ENCODE assay signal across 7 cellular contexts in genomic region chr2:85579266-85579935, GRCh38. TPM values are rescaled to one million over a fixed set of nuclear protein-coding genes. Genes with fewer than 3 reads are reported as not detected.
A peak's percentile ranks its signal among the peaks of the same experiment; 100 is the strongest.
DNase-seq lines count a peak whose midpoint lies in the region; ATAC-seq and TF ChIP-seq lines count a peak whose summit lies in the region.

No MANE protein-coding gene starts in this region.

- H3K4me3 ChIP-seq in left lung: peak overlapping the region in 1 of 2 donors; percentile 59
- no peak overlapping the region for H3K4me3 ChIP-seq in testis

- peaks cover 0 to 25% of the 10 kb centered on the region in 2 donors for H3K36me3 ChIP-seq in left lung
- H3K36me3 ChIP-seq in testis (ENCODE audit: low read depth, missing control alignments): no peaks in the 10 kb centered on the region

- DNase-seq in MV-4-11 (lab: John Stamatoyannopoulos, UW) (peak; percentile 88), left lung (no peak), testis (no peak), NCI-H82 (lab: John Stamatoyannopoulos, UW) (no peak), SK-N-DZ (ENCODE audit: low spot score) (no peak)
- no peak for DNase-seq in activated naive CD8-positive, alpha-beta T cell treated with anti-CD3 and anti-CD28 coated beads, Interleukin-2, amount 50 U/mL, for 24 hours

- WGBS in testis, 2 donors: 29 to 46% methylated on average over 6 of the region's 6 CpGs

- peak overlapping the region; percentile 90 to 91 for H3K27ac ChIP-seq in left lung
- H3K27ac ChIP-seq in testis: peak overlapping the region; percentile 1 to 59

- TF ChIP-seq POLR2A in testis (IDR thresholded peaks at IDR 0.05): no peak

- peaks cover 36% of the 10 kb centered on the region for H3K4me1 Mint-ChIP-seq in activated naive CD8-positive, alpha-beta T cell treated with anti-CD3 and anti-CD28 coated beads, Interleukin-2, amount 50 U/mL, for 24 hours

- H3K4me1 ChIP-seq in left lung (peaks cover 22 to 81% of the 10 kb centered on the region in 2 donors), testis (peaks cover 32% of the 10 kb centered on the region)

- H3K9me3 Mint-ChIP-seq in activated naive CD8-positive, alpha-beta T cell treated with anti-CD3 and anti-CD28 coated beads, Interleukin-2, amount 50 U/mL, for 24 hours: no peaks in the 10 kb centered on the region

- H3K27me3 Mint-ChIP-seq in activated naive CD8-positive, alpha-beta T cell treated with anti-CD3 and anti-CD28 coated beads, Interleukin-2, amount 50 U/mL, for 24 hours: no peaks in the 10 kb centered on the region

- no peak for ATAC-seq in activated naive CD8-positive, alpha-beta T cell treated with anti-CD3 and anti-CD28 coated beads, Interleukin-2, amount 50 U/mL, for 24 hours
- ATAC-seq in left lung (peak; percentile 7), HG03432 (IDR thresholded peaks at IDR 0.05; ENCODE audit: unreplicated experiment) (no peak)

- H3K27ac Mint-ChIP-seq in activated naive CD8-positive, alpha-beta T cell treated with anti-CD3 and anti-CD28 coated beads, Interleukin-2, amount 50 U/mL, for 24 hours: peak overlapping the region; percentile 85

- H3K27me3 ChIP-seq in left lung: no peaks in the 10 kb centered on the region
- no peaks in the 10 kb centered on the region for H3K27me3 ChIP-seq in testis

- peaks cover 9% of the 10 kb centered on the region for H3K36me3 Mint-ChIP-seq in activated naive CD8-positive, alpha-beta T cell treated with anti-CD3 and anti-CD28 coated beads, Interleukin-2, amount 50 U/mL, for 24 hours (ENCODE audit: low read depth)

- H3K4me3 Mint-ChIP-seq in activated naive CD8-positive, alpha-beta T cell treated with anti-CD3 and anti-CD28 coated beads, Interleukin-2, amount 50 U/mL, for 24 hours: peak overlapping the region; percentile 94

- H3K9me3 ChIP-seq in left lung (no peaks in the 10 kb centered on the region), testis (no peaks in the 10 kb centered on the region)

- TF ChIP-seq CTCF in left lung (IDR thresholded peaks at IDR 0.05) (no peak), testis (IDR thresholded peaks at IDR 0.05) (no peak)

- intact Hi-C loops in left lung (cut with DNase I): no loop called here
- intact Hi-C loops in testis (cut with DNase I; ENCODE audit: low total_unique reads): no loop called here

RNA-seq across cellular contexts. Expression of gene VAMP8, which starts 2.0 kb away (rescaled TPM):
- total RNA-seq in left lung (100 to 1,000 TPM; 176 to 250 TPM), testis (10 to 100 TPM; 10.8 to 13.9 TPM)
- 59.0 TPM for polyA plus RNA-seq in testis (ENCODE audit: insufficient read depth, low read depth, low replicate concordance)
- polyA plus RNA-seq in SK-N-DZ (2014; cell fraction: cytosol; rRNA removed): 2.1 and 4.8 TPM in 2 replicates
- 0.42 and 0.97 TPM in 2 replicates for polyA plus RNA-seq in SK-N-DZ (2014; cell fraction: nucleus; rRNA removed)

RNA-seq across cellular contexts. Expression of gene VAMP5, which starts 4.8 kb away (rescaled TPM):
- total RNA-seq in left lung: 10 to 100 TPM; 58.2 to 87.7 TPM
- 10 to 100 TPM in 1 of 2 donors, 1 to 10 TPM in 1; 4.9 to 17.5 TPM for total RNA-seq in testis
- 36.8 TPM for polyA plus RNA-seq in testis (ENCODE audit: insufficient read depth, low read depth, low replicate concordance)
- not detected in 2 replicates for polyA plus RNA-seq in SK-N-DZ (2014; cell fraction: cytosol; rRNA removed)
- polyA plus RNA-seq in SK-N-DZ (2014; cell fraction: nucleus; rRNA removed): not detected in 2 replicates

RNA-seq across cellular contexts. Expression of gene RNF181, which starts 16.1 kb away (rescaled TPM):
- total RNA-seq in left lung (100 to 1,000 TPM; 101 to 107 TPM), testis (100 to 1,000 TPM; 119 to 137 TPM)
- polyA plus RNA-seq in testis (ENCODE audit: insufficient read depth, low read depth, low replicate concordance): 189 TPM
- 200 and 204 TPM in 2 replicates for polyA plus RNA-seq in SK-N-DZ (2014; cell fraction: cytosol; rRNA removed)
- 162 and 192 TPM in 2 replicates for polyA plus RNA-seq in SK-N-DZ (2014; cell fraction: nucleus; rRNA removed)

RNA-seq across cellular contexts. Expression of gene GGCX, which starts 18.1 kb away (rescaled TPM):
- total RNA-seq in left lung: 100 to 1,000 TPM in 1 of 2 donors, 10 to 100 TPM in 1; 71.8 to 126 TPM
- total RNA-seq in testis: 10 to 100 TPM; 26.8 to 31.8 TPM
- polyA plus RNA-seq in testis (ENCODE audit: insufficient read depth, low read depth, low replicate concordance): 21.1 TPM
- polyA plus RNA-seq in SK-N-DZ (2014; cell fraction: cytosol; rRNA removed): 17.6 and 21.2 TPM in 2 replicates
- polyA plus RNA-seq in SK-N-DZ (2014; cell fraction: nucleus; rRNA removed): 27.6 and 31.3 TPM in 2 replicates

RNA-seq across cellular contexts. Expression of gene TMEM150A, which starts 23.1 kb away (rescaled TPM):
- total RNA-seq in left lung: 10 to 100 TPM; 28.2 to 39.6 TPM
- total RNA-seq in testis: 10 to 100 TPM; 33.1 to 44.0 TPM
- 39.3 TPM for polyA plus RNA-seq in testis (ENCODE audit: insufficient read depth, low read depth, low replicate concordance)
- 9.3 and 11.0 TPM in 2 replicates for polyA plus RNA-seq in SK-N-DZ (2014; cell fraction: cytosol; rRNA removed)
- polyA plus RNA-seq in SK-N-DZ (2014; cell fraction: nucleus; rRNA removed): 18.5 and 23.9 TPM in 2 replicates

Comparison
In these comparisons a context has a peak if more than half of its experiments do, and no peak if none do; other contexts are left out.
1. RNA of gene VAMP8, which starts 2.0 kb away (total RNA-seq): 176 to 250 TPM in left lung; 10.8 to 13.9 TPM in testis; every median in the first group is over 10 times any median in the second.